ENCODE assay signal across 7 cellular contexts in the genomic region with DNA sequence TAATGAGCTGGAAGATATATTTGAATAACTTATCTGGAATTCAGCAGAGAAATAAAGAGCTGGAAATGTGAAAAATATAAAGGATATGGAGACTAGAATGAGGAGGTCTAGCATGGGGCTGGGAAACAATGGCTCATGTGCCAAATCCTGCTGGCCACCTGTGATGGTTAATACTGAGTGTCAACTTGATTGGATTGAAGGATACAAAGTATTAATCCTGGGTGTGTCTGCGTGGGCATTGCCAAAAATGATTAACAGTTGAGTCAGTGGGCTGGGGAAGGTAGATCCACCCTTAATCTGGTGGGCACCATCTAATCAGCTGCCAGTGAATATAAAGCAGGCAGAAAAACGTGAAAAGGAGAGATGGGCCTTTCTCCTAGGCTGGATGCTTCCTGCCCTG. TPM values are rescaled to one million over a fixed set of nuclear protein-coding genes. Genes with fewer than 3 reads are reported as not detected.
"Had no signal": no experiment of that assay in that cellular context is flagged by ENCODE, and none has a peak within 500 bp of the region (broad histone marks: within the 10 kb centered on the region; RNA-seq: fewer than 3 reads in every experiment).

No MANE protein-coding gene starts in this region.

RNA-seq across cellular contexts. Expression of gene SIM2, which starts 26.6 kb away (rescaled TPM):
- total RNA-seq: subcutaneous adipose tissue, temporal lobe, thoracic aorta, thyroid gland, tibial nerve, upper lobe of right lung, vagina had no signal
